ENCODE assay signal across 18 cellular contexts in genomic region chr9:33375841-33376321, GRCh38. TPM values are rescaled to one million over a fixed set of nuclear protein-coding genes. Genes with fewer than 3 reads are reported as not detected.
DNase-seq lines count a peak whose midpoint lies in the region; ATAC-seq, FAIRE-seq and TF ChIP-seq lines count a peak whose summit lies in the region.
"Had no signal": no experiment of that assay in that cellular context is flagged by ENCODE, and none has a peak within 500 bp of the region (broad histone marks: within the 10 kb centered on the region; RNA-seq: fewer than 3 reads in every experiment).

No MANE protein-coding gene starts in this region.

- peak overlapping the region; percentile 11 for H2AFZ ChIP-seq in parathyroid adenoma

- H3K9me3 Mint-ChIP-seq in CD8-positive, alpha-beta T cell: no peaks in the 10 kb centered on the region
- H3K9me3 Mint-ChIP-seq: IgD-negative memory B cell; stimulated activated naive B cell treated with anti-CD40 and anti-IgM and Interleukin-4, amounts not matched to agents 10 μg/mL and 1 μg/mL and 100 μg/mL, for 72 hours had no signal

- peaks cover 9% of the 10 kb centered on the region for H3K4me1 Mint-ChIP-seq in CD8-positive, alpha-beta T cell (ENCODE audit: low read depth)

- no peaks in the 10 kb centered on the region for H3K4me1 ChIP-seq in CD8-positive, alpha-beta T cell (ENCODE audit: insufficient read depth, low read length)
- H3K4me1 ChIP-seq in right cardiac atrium (ENCODE audit: control insufficient read depth, insufficient read depth, low read length) (no peaks in the 10 kb centered on the region), parathyroid adenoma (peaks cover 21% of the 10 kb centered on the region), stomach (peaks cover 11 to 29% (median 14%) of the 10 kb centered on the region in 4 donors)
- H3K4me1 ChIP-seq: foreskin keratinocyte had no signal

- 38% methylated on average over 7 of the region's 7 CpGs for WGBS in right cardiac atrium
- WGBS in stomach, 5 donors: 86 to 96% (median 93%) methylated on average over 7 of the region's 7 CpGs

- no peaks in the 10 kb centered on the region for H3K36me3 ChIP-seq in CD8-positive, alpha-beta T cell (ENCODE audit: insufficient read depth, low read length)
- peaks cover 14% of the 10 kb centered on the region for H3K36me3 ChIP-seq in WERI-Rb-1
- no peaks in the 10 kb centered on the region for H3K36me3 ChIP-seq in parathyroid adenoma (ENCODE audit: control insufficient read depth, insufficient read depth, low read length)
- peaks cover 4 to 28% (median 20%) of the 10 kb centered on the region in 4 donors for H3K36me3 ChIP-seq in stomach

- no peak for DNase-seq in CD8-positive, alpha-beta T cell
- DNase-seq in WERI-Rb-1 (no peak), right cardiac atrium (peak in 1 of 3 donors; percentile 50), stomach (no peak), AG08396 (ENCODE audit: low spot score) (no peak), GM12892 (ENCODE audit: insufficient read length) (no peak)
- no peak for DNase-seq in stimulated activated CD4-positive, alpha-beta T cell treated with anti-CD3 and anti-CD28 coated beads, Interleukin-1b, Interleukin-23, amount 100 ng/mL, for 48 hours
- DNase-seq: AML-193; dermis blood vessel endothelial cell; DND-41; NCI-H1417 treated with DMSO at 0.1 percent for 48 hours; NCI-H69; stimulated activated CD4-positive, alpha-beta T cell treated with anti-CD3 and anti-CD28 coated beads, Interleukin-2, amount 100 ng/mL, for 48 hours; stimulated activated naive B cell treated with anti-CD40 and anti-IgM and Interleukin-4, amounts not matched to agents 10 μg/mL and 1 μg/mL and 100 μg/mL, for 72 hours had no signal

- no peak for TF ChIP-seq CTCF in CD8-positive, alpha-beta T cell (IDR thresholded peaks at IDR 0.05)
- TF ChIP-seq CTCF in WERI-Rb-1 (IDR thresholded peaks at IDR 0.05; ENCODE audit: low read depth, low read length): no peak
- no peak for TF ChIP-seq CTCF in parathyroid adenoma (IDR thresholded peaks at IDR 0.05)
- TF ChIP-seq CTCF in stomach (IDR thresholded peaks at IDR 0.05): no peak

- no peak overlapping the region for H3K9ac ChIP-seq in parathyroid adenoma

- no peak overlapping the region for H3K4me3 ChIP-seq in CD8-positive, alpha-beta T cell (ENCODE audit: low read depth, low read length)
- 0 out of 2 replicates have a peak overlapping the region, but pooled peaks have one; percentile 5 for H3K4me3 ChIP-seq in WERI-Rb-1 (ENCODE audit: low read depth, low read length)
- no peak overlapping the region for H3K4me3 ChIP-seq in right cardiac atrium (ENCODE audit: low read length)
- no peak overlapping the region for H3K4me3 ChIP-seq in parathyroid adenoma (ENCODE audit: low read depth, low read length)
- H3K4me3 ChIP-seq in stomach: no peak overlapping the region

- peaks cover 18% of the 10 kb centered on the region for H3K36me3 Mint-ChIP-seq in CD8-positive, alpha-beta T cell
- H3K36me3 Mint-ChIP-seq: activated naive CD8-positive, alpha-beta T cell had no signal

- TF ChIP-seq POLR2A in stomach (IDR thresholded peaks at IDR 0.05): no peak
- TF ChIP-seq POLR2A in GM12892 (IDR thresholded peaks at IDR 0.05; ENCODE audit: low read depth, low read length): no peak

- H3K4me2 ChIP-seq in parathyroid adenoma (ENCODE audit: low read length): no peak overlapping the region

- ATAC-seq in CD8-positive, alpha-beta T cell: no peak
- ATAC-seq in right cardiac atrium: peak; percentile 38 to 49

- no peak for TF ChIP-seq EP300 in stomach (IDR thresholded peaks at IDR 0.05)

- no peak overlapping the region for H3K27ac ChIP-seq in CD8-positive, alpha-beta T cell (ENCODE audit: low read depth, low read length)
- peak overlapping the region; percentile 71 for H3K27ac ChIP-seq in WERI-Rb-1
- peak overlapping the region; percentile 87 for H3K27ac ChIP-seq in right cardiac atrium (ENCODE audit: low read length)
- H3K27ac ChIP-seq in parathyroid adenoma: no peak overlapping the region
- H3K27ac ChIP-seq in stomach: no peak overlapping the region
- H3K27ac ChIP-seq: foreskin keratinocyte had no signal

- intact Hi-C loops in CD8-positive, alpha-beta T cell (cut with DNase I, micrococcal nuclease): loop anchor here (1.0 to 10.0 kb wide), 8 partner anchors 39 to 347 kb away; partner anchors contain the start of gene AQP3 (in 1 of the 2)
- intact Hi-C loops in right cardiac atrium (cut with DNase I): loop anchor here in 3 of 4 donors (2.0 to 10.0 kb wide), 3 partner anchors 39 to 89 kb away; no protein-coding TSS in a partner anchor
- intact Hi-C loops in stomach (cut with DNase I; ENCODE audit: low total_unique reads): loop anchor here (10.0 kb wide), 1 partner anchor 89 kb away; no protein-coding TSS in a partner anchor

- peak overlapping the region; percentile 9 for H3K4me3 Mint-ChIP-seq in CD8-positive, alpha-beta T cell
- H3K4me3 Mint-ChIP-seq: IgD-negative memory B cell; stimulated activated naive B cell treated with anti-CD40 and anti-IgM and Interleukin-4, amounts not matched to agents 10 μg/mL and 1 μg/mL and 100 μg/mL, for 72 hours had no signal

- H3K27me3 ChIP-seq in CD8-positive, alpha-beta T cell (ENCODE audit: insufficient read depth, low read length): no peaks in the 10 kb centered on the region
- H3K27me3 ChIP-seq in WERI-Rb-1 (ENCODE audit: insufficient read depth, low read depth, severe bottlenecking) (no peaks in the 10 kb centered on the region), right cardiac atrium (ENCODE audit: control insufficient read depth, insufficient read depth) (no peaks in the 10 kb centered on the region), parathyroid adenoma (ENCODE audit: control insufficient read depth, insufficient read depth, low read length) (no peaks in the 10 kb centered on the region), stomach (no peaks in the 10 kb centered on the region)
- H3K27me3 ChIP-seq: foreskin keratinocyte had no signal

- CTCF ChIA-PET in CD8-positive, alpha-beta T cell (lab: Charles Lee): interaction anchor here (0.9 to 6.0 kb wide), 12 partner anchors 9 to 134 kb away, joined by 3 to 100 read pairs (median 8); partner anchors contain the start of genes AQP3 and NOL6

- no peaks in the 10 kb centered on the region for H3K9me3 ChIP-seq in CD8-positive, alpha-beta T cell (ENCODE audit: low read length)
- H3K9me3 ChIP-seq in WERI-Rb-1 (ENCODE audit: severe bottlenecking) (no peaks in the 10 kb centered on the region), right cardiac atrium (ENCODE audit: control insufficient read depth, low read length) (no peaks in the 10 kb centered on the region), parathyroid adenoma (ENCODE audit: control insufficient read depth, low read length) (no peaks in the 10 kb centered on the region), stomach (no peaks in the 10 kb centered on the region)

- no peak overlapping the region for H3K27ac Mint-ChIP-seq in CD8-positive, alpha-beta T cell
- H3K27ac Mint-ChIP-seq: activated naive CD8-positive, alpha-beta T cell had no signal

- no peaks in the 10 kb centered on the region for H3K79me2 ChIP-seq in parathyroid adenoma

- no peak for FAIRE-seq in GM12892 (lab: Jason Lieb, UNC)

- no peaks in the 10 kb centered on the region for H3K27me3 Mint-ChIP-seq in CD8-positive, alpha-beta T cell (ENCODE audit: low read depth)
- H3K27me3 Mint-ChIP-seq: activated naive CD8-positive, alpha-beta T cell; IgD-negative memory B cell; stimulated activated naive B cell treated with anti-CD40 and anti-IgM and Interleukin-4, amounts not matched to agents 10 μg/mL and 1 μg/mL and 100 μg/mL, for 72 hours had no signal

- POLR2A ChIA-PET in CD8-positive, alpha-beta T cell (lab: Charles Lee): interaction anchor here (1.3 kb wide), 1 partner anchor 90 kb away, joined by 7 read pairs; no protein-coding TSS in a partner anchor

RNA-seq across cellular contexts. Expression of gene AQP7, which starts 26.5 kb away (rescaled TPM):
- total RNA-seq in CD8-positive, alpha-beta T cell: not detected
- total RNA-seq in right cardiac atrium: 100 to 1,000 TPM in 3 of 4 donors, 10 to 100 TPM in 1; 68.6 to 180 (median 126) TPM
- polyA plus RNA-seq in right cardiac atrium: 161 TPM
- 10 to 100 TPM in 1 of 5 donors, 1 to 10 TPM in 2, not detected in 2; 2.8 to 17.4 (median 3.9) TPM for total RNA-seq in stomach
- polyA plus RNA-seq in stomach: 1 to 10 TPM; 1.1 to 5.3 (median 1.5) TPM
- polyA plus RNA-seq in GM12892 (2012; ENCODE audit: missing spikeins): 0.15 TPM
- total RNA-seq: dermis blood vessel endothelial cell, foreskin keratinocyte had no signal
- polyA plus RNA-seq: foreskin keratinocyte, IgD-negative memory B cell had no signal

Comparison
In these comparisons a context has a peak if more than half of its experiments do, and no peak if none do; other contexts are left out.
1. H3K27ac ChIP-seq: peak in WERI-Rb-1 (single experiment) and right cardiac atrium (single experiment); none in CD8-positive, alpha-beta T cell (single experiment), parathyroid adenoma (single experiment) and stomach (0 of 5).